ENCODE assay signal across 8 cellular contexts in the genomic region with DNA sequence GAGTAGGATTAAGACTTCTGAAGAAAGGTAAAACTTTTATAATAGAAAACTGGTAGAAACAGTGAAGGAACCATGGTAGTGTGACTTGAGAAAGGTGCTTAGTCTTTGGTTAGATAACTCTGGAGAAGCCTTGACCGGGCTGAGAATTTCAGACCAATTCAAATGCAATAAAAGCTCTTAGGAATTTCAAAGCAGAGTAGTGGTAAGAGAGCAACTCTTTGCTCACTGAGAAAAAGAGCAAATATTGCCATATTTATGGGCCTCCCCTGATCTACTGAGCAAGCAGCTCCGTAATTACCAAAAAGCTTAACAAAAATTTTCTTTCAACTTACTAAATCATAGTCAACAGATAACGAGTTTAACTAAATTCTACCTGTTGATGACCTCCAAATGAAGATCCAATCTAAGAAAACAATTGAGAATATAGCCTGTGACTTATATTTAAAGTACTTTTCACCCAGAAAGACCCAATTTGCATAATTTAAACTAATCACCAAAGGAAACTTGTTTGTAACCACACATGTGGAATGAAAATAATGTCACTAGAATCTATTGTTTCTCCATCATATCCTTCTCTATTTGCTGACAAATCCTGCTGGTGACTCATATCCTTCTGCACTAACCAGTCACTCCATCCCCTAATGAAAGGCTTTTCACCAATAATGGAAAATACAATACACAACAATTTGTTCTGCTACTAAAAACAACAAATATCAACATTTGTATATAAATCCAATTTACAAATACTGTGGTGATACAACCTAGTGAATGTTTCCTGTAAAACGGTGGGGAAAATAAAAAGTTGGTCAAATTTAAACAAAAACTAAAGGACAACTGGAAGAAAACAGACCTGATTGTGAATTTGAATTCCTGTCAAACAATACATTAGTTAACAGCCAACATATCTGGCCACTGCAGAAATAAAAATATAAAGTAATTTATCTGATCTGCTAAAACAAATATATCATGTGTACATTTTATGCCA. TPM values are rescaled to one million over a fixed set of nuclear protein-coding genes. Genes with fewer than 3 reads are reported as not detected.
DNase-seq lines count a peak whose midpoint lies in the region; ATAC-seq lines count a peak whose summit lies in the region.

No MANE protein-coding gene starts in this region.

- ATAC-seq in HG02759 (IDR thresholded peaks at IDR 0.05; ENCODE audit: unreplicated experiment): no peak

- no peak overlapping the region; the same call in 1 of the 2 replicates for H3K9ac ChIP-seq in BLaER1
- H3K9ac ChIP-seq in adipocyte (ENCODE audit: low read length): no peak overlapping the region

- H3K9me3 ChIP-seq in BLaER1 (no peaks in the 10 kb centered on the region), KOPT-K1 (ENCODE audit: insufficient read depth, low read length, poor library complexity, severe bottlenecking) (no peaks in the 10 kb centered on the region), adipocyte (ENCODE audit: control insufficient read depth, low read length) (no peaks in the 10 kb centered on the region)

- H3K27ac ChIP-seq in BLaER1: no peak overlapping the region
- peak overlapping the region; percentile 99 for H3K27ac ChIP-seq in KOPT-K1 (ENCODE audit: low read depth, low read length, poor library complexity, severe bottlenecking)
- peak overlapping the region; percentile 47 for H3K27ac ChIP-seq in layer of hippocampus (ENCODE audit: low read depth, low read length)

- H3K4me3 ChIP-seq in BLaER1 (no peak overlapping the region), adipocyte (ENCODE audit: low read length) (peak overlapping the region; percentile 59)

- H3K27me3 ChIP-seq in BLaER1 (no peaks in the 10 kb centered on the region), adipocyte (replicated peaks; ENCODE audit: control insufficient read depth, insufficient read depth, low read length) (no peaks in the 10 kb centered on the region), layer of hippocampus (ENCODE audit: control insufficient read depth, insufficient read depth, low read length) (no peaks in the 10 kb centered on the region)

- peaks cover 14% of the 10 kb centered on the region; the same call in 1 of the 2 replicates for H3K36me3 ChIP-seq in BLaER1
- peaks cover 69% of the 10 kb centered on the region for H3K36me3 ChIP-seq in KOPT-K1 (ENCODE audit: insufficient read depth, low read length)
- no peaks in the 10 kb centered on the region for H3K36me3 ChIP-seq in adipocyte (ENCODE audit: control insufficient read depth, insufficient read depth, low read length, severe bottlenecking)

- DNase-seq in adipocyte (ENCODE audit: low read depth): peak; percentile 71
- DNase-seq in stimulated activated CD4-positive, alpha-beta T cell treated with anti-CD3 and anti-CD28 coated beads, Interleukin-12 subunit alpha, Interleukin-12 subunit beta, amount 100 ng/mL, for 4 hours: no peak
- DNase-seq in NCI-H2196 treated with DMSO at 0.1 percent for 48 hours (lab: John Stamatoyannopoulos, UW; ENCODE audit: unreplicated experiment): no peak
- no peak for DNase-seq in ureter (ENCODE audit: low spot score)

- H3K4me1 ChIP-seq in BLaER1: peaks cover 97% of the 10 kb centered on the region
- peaks cover 91% of the 10 kb centered on the region for H3K4me1 ChIP-seq in adipocyte (ENCODE audit: control insufficient read depth, insufficient read depth, low read length)

- peak overlapping the region; percentile 54; the same call in 1 of the 2 replicates for H3K4me2 ChIP-seq in BLaER1

- H4K20me1 ChIP-seq in BLaER1: peaks cover 100% of the 10 kb centered on the region

RNA-seq across cellular contexts. Expression of a gene that starts 6.6 kb away (rescaled TPM):
- total RNA-seq in ureter: 416 TPM
